In the genomic region with DNA sequence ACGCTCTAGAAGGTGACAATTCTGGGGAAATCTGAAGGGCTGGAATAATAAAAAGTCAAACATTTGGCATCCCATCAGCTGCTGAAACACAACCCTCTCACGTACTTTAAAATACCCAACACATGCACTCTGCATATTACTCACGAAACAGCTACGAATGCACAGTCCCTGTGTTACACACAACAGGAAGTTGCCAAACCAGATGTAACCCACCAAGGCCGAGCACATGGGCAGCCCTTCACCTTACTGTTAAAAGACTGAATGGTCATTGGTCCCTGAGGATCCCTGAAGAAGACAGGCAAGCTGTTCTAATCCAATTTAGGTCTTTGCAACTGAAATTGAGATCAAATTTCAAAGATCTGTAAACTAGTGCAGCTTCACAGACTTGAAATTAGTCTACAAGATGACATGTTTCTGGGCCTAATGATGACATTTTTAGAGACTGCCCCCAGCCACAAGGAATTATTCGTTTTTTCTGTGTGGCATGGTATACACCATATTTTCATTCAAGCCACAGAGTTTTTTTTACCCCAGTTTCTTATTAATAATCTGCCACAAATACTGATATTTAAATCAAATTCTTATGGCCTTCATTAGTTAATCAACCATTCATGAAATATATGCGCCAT, we compare ENCODE assay signal across 9 cellular contexts. TPM values are rescaled to one million over a fixed set of nuclear protein-coding genes. Genes with fewer than 3 reads are reported as not detected.
DNase-seq lines count a peak whose midpoint lies in the region; ATAC-seq, FAIRE-seq and TF ChIP-seq lines count a peak whose summit lies in the region.
"Had no signal": no experiment of that assay in that cellular context is flagged by ENCODE, and none has a peak within 500 bp of the region (broad histone marks: within the 10 kb centered on the region; RNA-seq: fewer than 3 reads in every experiment).

No MANE protein-coding gene starts in this region.

- peaks cover 20% of the 10 kb centered on the region for H3K36me3 Mint-ChIP-seq in activated naive CD4-positive, alpha-beta T cell treated with anti-CD3 and anti-CD28 coated beads for 36 hours (ENCODE audit: low read depth)

- DNase-seq in GM12891 (ENCODE audit: insufficient read length, low spot score), result no peak
- DNase-seq in HL-60 (ENCODE audit: low read depth in 1 of 2, low spot score in 1 of 2), result peak; percentile 80 to 83
- DNase-seq in activated naive CD4-positive, alpha-beta T cell treated with anti-CD3 and anti-CD28 coated beads for 36 hours, result peak; percentile 57
- peak; percentile 39 to 71 for DNase-seq in psoas muscle
- DNase-seq in activated effector memory CD4-positive, alpha-beta T cell treated with anti-CD3 and anti-CD28 coated beads, Interleukin-2, amount 50 U/mL, for 16 hours, result no peak
- DNase-seq in effector CD8-positive, alpha-beta T cell (lab: John Stamatoyannopoulos, UW), result no peak
- DNase-seq in stimulated activated naive CD4-positive, alpha-beta T cell treated with Interleukin-2 at 50 U/mL for 16 hours (lab: John Stamatoyannopoulos, UW), result no peak

- H3K27me3 ChIP-seq in HL-60 (ENCODE audit: insufficient read depth, poor library complexity, severe bottlenecking) (no peaks in the 10 kb centered on the region), psoas muscle (ENCODE audit: insufficient read depth in 3 of 3, low read length in 2 of 3) (no peaks in the 10 kb centered on the region)

- peak overlapping the region; percentile 3 for H3K27ac Mint-ChIP-seq in activated naive CD4-positive, alpha-beta T cell treated with anti-CD3 and anti-CD28 coated beads for 36 hours

- CTCF ChIA-PET in activated naive CD4-positive, alpha-beta T cell treated with anti-CD3 and anti-CD28 coated beads for 36 hours (lab: Charles Lee), result interaction anchor here (0.6 to 1.9 kb wide), 5 partner anchors 36 to 198 kb away, joined by 3 to 6 read pairs (median 3); no protein-coding TSS in a partner anchor

- peak overlapping the region; percentile 22 for H3K4me3 Mint-ChIP-seq in activated naive CD4-positive, alpha-beta T cell treated with anti-CD3 and anti-CD28 coated beads for 36 hours

- no peaks in the 10 kb centered on the region for H3K9me3 ChIP-seq in psoas muscle

- peak overlapping the region; percentile 65 for H3K27ac ChIP-seq in HL-60 (replicated peaks)
- H3K27ac ChIP-seq in psoas muscle, result peak overlapping the region; percentile 94

- no peaks in the 10 kb centered on the region for H3K36me3 ChIP-seq in psoas muscle (ENCODE audit: insufficient read depth in 1 of 2, low read depth in 1 of 2)

- intact Hi-C loops in activated naive CD4-positive, alpha-beta T cell treated with anti-CD3 and anti-CD28 coated beads for 36 hours (cut with micrococcal nuclease), result loop anchor here (1.0 to 2.0 kb wide), 3 partner anchors 26 to 86 kb away; a partner anchor contains a TSS
- intact Hi-C loops in psoas muscle (cut with DNase I), result loop anchor here (2.0 kb wide), 2 partner anchors 22 to 26 kb away; a partner anchor contains a TSS

- FAIRE-seq in GM12891 (lab: Jason Lieb, UNC), result peak; percentile 90
- FAIRE-seq: islet of Langerhans had no signal

- ATAC-seq in GM21515 (IDR thresholded peaks at IDR 0.05; ENCODE audit: unreplicated experiment) (peak; percentile 69), psoas muscle (peak; percentile 74 to 86 (median 84))

- TF ChIP-seq CTCF in HL-60 (IDR thresholded peaks at IDR 0.05; ENCODE audit: insufficient read depth, low read length), result no peak
- no peak for TF ChIP-seq CTCF in psoas muscle (IDR thresholded peaks at IDR 0.05)

- 39 to 44% (median 39%) methylated on average over 7 of the region's 7 CpGs for WGBS in psoas muscle, 3 donors

- peak; percentile 65; the same call in 1 of the 2 replicates for TF ChIP-seq POLR2A in GM12891 (IDR thresholded peaks at IDR 0.05; ENCODE audit: low read depth, low read length)

- peak overlapping the region; percentile 28; the same call in 1 of the 2 replicates for H3K4me3 ChIP-seq in HL-60 (replicated peaks; ENCODE audit: insufficient read depth, low read length)
- H3K4me3 ChIP-seq in psoas muscle, result peak overlapping the region; percentile 54

- peaks cover 20% of the 10 kb centered on the region for H3K9me3 Mint-ChIP-seq in activated naive CD4-positive, alpha-beta T cell treated with anti-CD3 and anti-CD28 coated beads for 36 hours

- H3K4me1 ChIP-seq in psoas muscle, result peaks cover 30% of the 10 kb centered on the region

- H3K4me1 Mint-ChIP-seq in activated naive CD4-positive, alpha-beta T cell treated with anti-CD3 and anti-CD28 coated beads for 36 hours (ENCODE audit: low read depth), result peaks cover 17% of the 10 kb centered on the region

- no peaks in the 10 kb centered on the region for H3K27me3 Mint-ChIP-seq in activated naive CD4-positive, alpha-beta T cell treated with anti-CD3 and anti-CD28 coated beads for 36 hours (ENCODE audit: low read depth)

TF ChIP-seq in GM12891, 5 proteins besides CTCF, POLR2A, EP300 and RAD21:
- TF ChIP-seq POU2F2 (IDR thresholded peaks at IDR 0.05; ENCODE audit: low read depth, low read length) (peak; percentile 74), POLR2AphosphoS5 (IDR thresholded peaks at IDR 0.05; ENCODE audit: low read depth, low read length) (no peak), TAF1 (IDR thresholded peaks at IDR 0.05; ENCODE audit: low read depth, low read length) (peak; percentile 38; the same call in 1 of the 2 replicates)

RNA-seq across cellular contexts. Expression of a gene that starts 25.6 kb away (rescaled TPM):
- 33.9 TPM for polyA plus RNA-seq in GM12891 (2012; ENCODE audit: low read depth, missing spikeins)
- 10 to 100 TPM; 33.5 to 34.4 TPM for total RNA-seq in activated naive CD4-positive, alpha-beta T cell treated with anti-CD3 and anti-CD28 coated beads for 36 hours
- 100 to 1,000 TPM in 1 of 4 donors, 10 to 100 TPM in 3; 19.9 to 110 (median 48.6) TPM for total RNA-seq in psoas muscle
- polyA plus RNA-seq in psoas muscle, result 10 to 100 TPM; 22.8 to 47.5 (median 33.1) TPM

RNA-seq across cellular contexts. Expression of a gene that starts 29.1 kb away (rescaled TPM):
- polyA plus RNA-seq in GM12891 (2012; ENCODE audit: low read depth, missing spikeins), result 24.6 TPM
- total RNA-seq in activated naive CD4-positive, alpha-beta T cell treated with anti-CD3 and anti-CD28 coated beads for 36 hours, result 10 to 100 TPM; 22.5 to 25.0 TPM
- 1 to 10 TPM; 2.0 to 3.0 (median 2.6) TPM for total RNA-seq in psoas muscle
- under 1 TPM; 0.70 to 0.90 (median 0.84) TPM for polyA plus RNA-seq in psoas muscle

RNA-seq across cellular contexts. Expression of a gene that starts 40.2 kb away (rescaled TPM):
- polyA plus RNA-seq in GM12891 (2012; ENCODE audit: low read depth, missing spikeins), result 10.9 TPM
- 10 to 100 TPM; 14.4 to 14.8 TPM for total RNA-seq in activated naive CD4-positive, alpha-beta T cell treated with anti-CD3 and anti-CD28 coated beads for 36 hours
- 1 to 10 TPM; 5.2 to 8.3 (median 5.7) TPM for total RNA-seq in psoas muscle
- 1 to 10 TPM; 3.4 to 4.5 (median 3.9) TPM for polyA plus RNA-seq in psoas muscle

Comparison
In these comparisons a context has a peak if more than half of its experiments do, and no peak if none do; other contexts are left out.
1. DNase-seq: peak in HL-60 (2 of 2), activated naive CD4-positive, alpha-beta T cell treated with anti-CD3 and anti-CD28 coated beads for 36 hours (single experiment) and psoas muscle (2 of 2); none in GM12891 (single experiment), activated effector memory CD4-positive, alpha-beta T cell treated with anti-CD3 and anti-CD28 coated beads, Interleukin-2, amount 50 U/mL, for 16 hours (single experiment), effector CD8-positive, alpha-beta T cell (single experiment) and stimulated activated naive CD4-positive, alpha-beta T cell treated with Interleukin-2 at 50 U/mL for 16 hours (single experiment).
2. RNA of a gene that starts 29.1 kb away (total RNA-seq): 22.5 to 25.0 TPM in activated naive CD4-positive, alpha-beta T cell treated with anti-CD3 and anti-CD28 coated beads for 36 hours; 2.0 to 3.0 TPM in psoas muscle; every median in the first group is over 4 times any median in the second.